In the genomic region with DNA sequence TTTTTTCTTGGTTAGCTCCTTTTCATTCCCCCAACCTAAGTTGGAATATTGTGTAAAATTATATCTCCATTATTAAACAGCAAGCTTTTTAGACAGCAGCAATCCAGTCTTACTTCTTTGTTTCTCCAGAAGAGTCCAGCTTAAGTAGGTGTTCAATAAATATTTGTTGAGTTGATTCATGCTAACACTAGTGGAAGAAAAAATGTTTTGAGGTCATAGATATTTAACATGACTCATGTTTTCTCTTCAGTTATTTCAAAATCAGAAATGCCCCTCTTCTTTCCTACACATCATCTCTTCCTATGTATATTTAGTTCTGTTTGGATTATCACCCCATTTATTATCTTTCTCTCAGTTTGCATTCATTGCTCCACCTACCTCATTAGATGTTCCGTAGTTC, we compare ENCODE assay signal across 22 cellular contexts. TPM values are rescaled to one million over a fixed set of nuclear protein-coding genes. Genes with fewer than 3 reads are reported as not detected.
DNase-seq lines count a peak whose midpoint lies in the region; ATAC-seq, FAIRE-seq and TF ChIP-seq lines count a peak whose summit lies in the region.
"Had no signal": no experiment of that assay in that cellular context is flagged by ENCODE, and none has a peak within 500 bp of the region (broad histone marks: within the 10 kb centered on the region; RNA-seq: fewer than 3 reads in every experiment).

No MANE protein-coding gene starts in this region.

- no peak for FAIRE-seq in D721Med (lab: Jason Lieb, UNC)

- TF ChIP-seq CTCF in foreskin keratinocyte (conservative IDR thresholded peaks at IDR 0.05), result no peak
- TF ChIP-seq CTCF in D721Med (IDR thresholded peaks at IDR 0.05; ENCODE audit: insufficient read depth, missing control alignments), result no peak
- TF ChIP-seq CTCF in brain microvascular endothelial cell (IDR thresholded peaks at IDR 0.05; ENCODE audit: low read depth, low read length, missing control alignments), result no peak

- H3K4me3 ChIP-seq in brain microvascular endothelial cell (ENCODE audit: low read depth, low read length), result no peak overlapping the region
- H3K4me3 ChIP-seq: ascending aorta, esophagus muscularis mucosa had no signal

- no peaks in the 10 kb centered on the region for H3K9me3 Mint-ChIP-seq in activated CD8-positive, alpha-beta T cell treated with anti-CD3 and anti-CD28 coated beads, Interleukin-2, amount 10 ng/mL, durations not matched to agents 7 days and 5 days (ENCODE audit: insufficient read depth)
- H3K9me3 Mint-ChIP-seq: activated B cell treated with CpG ODN at 0.5 μM for 24 hours had no signal

- POLR2A ChIA-PET in activated CD8-positive, alpha-beta T cell treated with anti-CD3 and anti-CD28 coated beads, Interleukin-2, amount 10 ng/mL, durations not matched to agents 7 days and 5 days (lab: Charles Lee), result no interaction called here

- peaks cover 9% of the 10 kb centered on the region for H3K27me3 Mint-ChIP-seq in activated CD8-positive, alpha-beta T cell treated with anti-CD3 and anti-CD28 coated beads, Interleukin-2, amount 10 ng/mL, durations not matched to agents 7 days and 5 days (ENCODE audit: low read depth)

- CTCF ChIA-PET in activated CD8-positive, alpha-beta T cell treated with anti-CD3 and anti-CD28 coated beads, Interleukin-2, amount 10 ng/mL, durations not matched to agents 7 days and 5 days (lab: Charles Lee), result no interaction called here

- H3K27me3 ChIP-seq in foreskin keratinocyte, result no peaks in the 10 kb centered on the region
- no peaks in the 10 kb centered on the region for H3K27me3 ChIP-seq in brain microvascular endothelial cell (replicated peaks)
- H3K27me3 ChIP-seq: ascending aorta, esophagus muscularis mucosa, neutrophil had no signal

- H3K27ac ChIP-seq in foreskin keratinocyte (no peak overlapping the region), brain microvascular endothelial cell (no peak overlapping the region)
- H3K27ac ChIP-seq: ascending aorta, C4-2B, esophagus muscularis mucosa, neutrophil had no signal

- H3K4me1 ChIP-seq in foreskin keratinocyte, result no peaks in the 10 kb centered on the region
- H3K4me1 ChIP-seq: ascending aorta, esophagus muscularis mucosa had no signal

- H3K36me3 ChIP-seq in brain microvascular endothelial cell (replicated peaks), result no peaks in the 10 kb centered on the region
- H3K36me3 ChIP-seq: ascending aorta, esophagus muscularis mucosa, neutrophil had no signal

- H3K4me3 Mint-ChIP-seq in activated CD8-positive, alpha-beta T cell treated with anti-CD3 and anti-CD28 coated beads, Interleukin-2, amount 10 ng/mL, durations not matched to agents 7 days and 5 days, result no peak overlapping the region
- H3K4me3 Mint-ChIP-seq: activated B cell treated with CpG ODN at 0.5 μM for 24 hours had no signal

- H3K4me1 Mint-ChIP-seq in activated CD8-positive, alpha-beta T cell treated with anti-CD3 and anti-CD28 coated beads, Interleukin-2, amount 10 ng/mL, durations not matched to agents 7 days and 5 days (ENCODE audit: low read depth), result no peaks in the 10 kb centered on the region
- H3K4me1 Mint-ChIP-seq: activated B cell treated with CpG ODN at 0.5 μM for 24 hours had no signal

- ATAC-seq in foreskin keratinocyte (peak; percentile 46), GM21737 (IDR thresholded peaks at IDR 0.05; ENCODE audit: unreplicated experiment) (no peak)
- ATAC-seq in activated CD8-positive, alpha-beta T cell treated with anti-CD3 and anti-CD28 coated beads, Interleukin-2, amount 10 ng/mL, durations not matched to agents 7 days and 5 days, result no peak

- in situ Hi-C loops in brain microvascular endothelial cell (cut with HindIII; ENCODE audit: low pct_ligation_motif_present, low sequenced_read_pairs), result no loop called here

- DNase-seq in AG20443 (ENCODE audit: low spot score) (peak; percentile 43), HCEC 1CT (peak; percentile 81), amniotic epithelial cell (ENCODE audit: low read depth) (peak; percentile 72), foreskin keratinocyte (peak; percentile 37 to 58), D721Med (ENCODE audit: insufficient read length, low spot score) (no peak), brain microvascular endothelial cell (no peak)
- DNase-seq in activated CD8-positive, alpha-beta T cell treated with anti-CD3 and anti-CD28 coated beads, Interleukin-2, amount 10 ng/mL, durations not matched to agents 7 days and 5 days, result no peak
- DNase-seq: activated B cell treated with CpG ODN at 0.5 μM for 24 hours; activated naive CD4-positive, alpha-beta T cell; DMS153; hypothalamus; KG1; kidney glomerular epithelial cell; RPMI8226; T-helper 1 cell had no signal

- H3K36me3 Mint-ChIP-seq in activated CD8-positive, alpha-beta T cell treated with anti-CD3 and anti-CD28 coated beads, Interleukin-2, amount 10 ng/mL, durations not matched to agents 7 days and 5 days (ENCODE audit: low read depth), result no peaks in the 10 kb centered on the region

- no peak overlapping the region for H3K27ac Mint-ChIP-seq in activated CD8-positive, alpha-beta T cell treated with anti-CD3 and anti-CD28 coated beads, Interleukin-2, amount 10 ng/mL, durations not matched to agents 7 days and 5 days
- H3K27ac Mint-ChIP-seq: activated B cell treated with CpG ODN at 0.5 μM for 24 hours had no signal

RNA-seq across cellular contexts. Expression of a gene that starts 20.3 kb away (rescaled TPM):
- not detected in 2 replicates for total RNA-seq in foreskin keratinocyte
- not detected in 2 replicates for polyA plus RNA-seq in foreskin keratinocyte
- total RNA-seq in activated CD8-positive, alpha-beta T cell treated with anti-CD3 and anti-CD28 coated beads, Interleukin-2, amount 10 ng/mL, durations not matched to agents 7 days and 5 days, result not detected
- total RNA-seq: activated B cell treated with CpG ODN at 0.5 μM for 24 hours, ascending aorta, dermis microvascular lymphatic vessel endothelial cell, esophagus muscularis mucosa, skeletal muscle tissue had no signal

Comparison
In these comparisons a context has a peak if more than half of its experiments do, and no peak if none do; other contexts are left out.
1. DNase-seq: peak in AG20443 (single experiment), HCEC 1CT (single experiment), amniotic epithelial cell (single experiment) and foreskin keratinocyte (2 of 2); none in D721Med (single experiment), activated CD8-positive, alpha-beta T cell treated with anti-CD3 and anti-CD28 coated beads, Interleukin-2, amount 10 ng/mL, durations not matched to agents 7 days and 5 days (single experiment) and brain microvascular endothelial cell (single experiment).